Comparison of ENCODE assay signal across 1 cellular context in the genomic region with DNA sequence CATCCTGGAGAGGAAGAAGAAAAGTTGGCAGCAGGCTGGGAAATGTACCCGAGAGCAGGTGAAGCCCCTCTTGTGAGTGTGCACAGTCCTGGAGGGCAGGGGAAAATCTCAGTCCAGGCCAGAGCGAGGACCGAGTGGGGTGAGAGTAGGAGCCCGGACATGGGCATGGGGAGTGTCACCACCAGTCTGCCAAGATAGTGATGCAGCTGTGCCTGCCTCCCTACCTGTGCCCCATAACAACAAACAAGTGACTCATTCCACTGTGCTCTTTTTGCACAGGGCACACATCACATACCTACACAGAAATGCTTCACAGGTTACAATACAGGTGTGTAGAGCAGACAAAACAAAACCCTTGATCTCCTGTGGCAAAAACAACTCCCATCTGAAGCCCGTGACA.
TF ChIP-seq lines count a peak whose summit lies in the region.

No MANE protein-coding gene starts in this region.

TF ChIP-seq in H1, 55 proteins besides CTCF, POLR2A, EP300 and RAD21:
- TF ChIP-seq CTBP2 (IDR thresholded peaks at IDR 0.05; ENCODE audit: borderline replicate concordance, insufficient read depth, insufficient read length, low read length): no peak
- TF ChIP-seq FOSL1 (IDR thresholded peaks at IDR 0.05; ENCODE audit: insufficient read depth, low read depth, low read length): no peak
- TF ChIP-seq, protein P1, sequence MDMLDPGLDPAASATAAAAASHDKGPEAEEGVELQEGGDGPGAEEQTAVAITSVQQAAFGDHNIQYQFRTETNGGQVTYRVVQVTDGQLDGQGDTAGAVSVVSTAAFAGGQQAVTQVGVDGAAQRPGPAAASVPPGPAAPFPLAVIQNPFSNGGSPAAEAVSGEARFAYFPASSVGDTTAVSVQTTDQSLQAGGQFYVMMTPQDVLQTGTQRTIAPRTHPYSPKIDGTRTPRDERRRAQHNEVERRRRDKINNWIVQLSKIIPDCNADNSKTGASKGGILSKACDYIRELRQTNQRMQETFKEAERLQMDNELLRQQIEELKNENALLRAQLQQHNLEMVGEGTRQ (IDR thresholded peaks at IDR 0.05; ENCODE audit: low read length): no peak
- TF ChIP-seq KDM5A (IDR thresholded peaks at IDR 0.05; ENCODE audit: low read length): no peak
- TF ChIP-seq, protein P2, sequence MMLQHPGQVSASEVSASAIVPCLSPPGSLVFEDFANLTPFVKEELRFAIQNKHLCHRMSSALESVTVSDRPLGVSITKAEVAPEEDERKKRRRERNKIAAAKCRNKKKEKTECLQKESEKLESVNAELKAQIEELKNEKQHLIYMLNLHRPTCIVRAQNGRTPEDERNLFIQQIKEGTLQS (IDR thresholded peaks at IDR 0.05; ENCODE audit: insufficient read depth, low read depth, low read length): no peak
- no peak for TF ChIP-seq CBX5 (IDR thresholded peaks at IDR 0.05; ENCODE audit: low read depth, low read length)
- no peak for TF ChIP-seq CREB1 (IDR thresholded peaks at IDR 0.05)
- TF ChIP-seq YY1 (IDR thresholded peaks at IDR 0.05; ENCODE audit: low read depth, low read length): no peak
- TF ChIP-seq TAF1 (IDR thresholded peaks at IDR 0.05; ENCODE audit: low read depth, low read length): no peak
- TF ChIP-seq CHD1 (IDR thresholded peaks at IDR 0.05; ENCODE audit: low read depth, low read length): no peak
- TF ChIP-seq ZNF274 (IDR thresholded peaks at IDR 0.05; ENCODE audit: borderline replicate concordance, extremely low read depth, low read length): no peak
- TF ChIP-seq, protein P3, sequence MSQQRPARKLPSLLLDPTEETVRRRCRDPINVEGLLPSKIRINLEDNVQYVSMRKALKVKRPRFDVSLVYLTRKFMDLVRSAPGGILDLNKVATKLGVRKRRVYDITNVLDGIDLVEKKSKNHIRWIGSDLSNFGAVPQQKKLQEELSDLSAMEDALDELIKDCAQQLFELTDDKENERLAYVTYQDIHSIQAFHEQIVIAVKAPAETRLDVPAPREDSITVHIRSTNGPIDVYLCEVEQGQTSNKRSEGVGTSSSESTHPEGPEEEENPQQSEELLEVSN (IDR thresholded peaks at IDR 0.05): no peak
- no peak for TF ChIP-seq POU5F1 (IDR thresholded peaks at IDR 0.05; ENCODE audit: low read depth, low read length)
- TF ChIP-seq, protein P4, sequence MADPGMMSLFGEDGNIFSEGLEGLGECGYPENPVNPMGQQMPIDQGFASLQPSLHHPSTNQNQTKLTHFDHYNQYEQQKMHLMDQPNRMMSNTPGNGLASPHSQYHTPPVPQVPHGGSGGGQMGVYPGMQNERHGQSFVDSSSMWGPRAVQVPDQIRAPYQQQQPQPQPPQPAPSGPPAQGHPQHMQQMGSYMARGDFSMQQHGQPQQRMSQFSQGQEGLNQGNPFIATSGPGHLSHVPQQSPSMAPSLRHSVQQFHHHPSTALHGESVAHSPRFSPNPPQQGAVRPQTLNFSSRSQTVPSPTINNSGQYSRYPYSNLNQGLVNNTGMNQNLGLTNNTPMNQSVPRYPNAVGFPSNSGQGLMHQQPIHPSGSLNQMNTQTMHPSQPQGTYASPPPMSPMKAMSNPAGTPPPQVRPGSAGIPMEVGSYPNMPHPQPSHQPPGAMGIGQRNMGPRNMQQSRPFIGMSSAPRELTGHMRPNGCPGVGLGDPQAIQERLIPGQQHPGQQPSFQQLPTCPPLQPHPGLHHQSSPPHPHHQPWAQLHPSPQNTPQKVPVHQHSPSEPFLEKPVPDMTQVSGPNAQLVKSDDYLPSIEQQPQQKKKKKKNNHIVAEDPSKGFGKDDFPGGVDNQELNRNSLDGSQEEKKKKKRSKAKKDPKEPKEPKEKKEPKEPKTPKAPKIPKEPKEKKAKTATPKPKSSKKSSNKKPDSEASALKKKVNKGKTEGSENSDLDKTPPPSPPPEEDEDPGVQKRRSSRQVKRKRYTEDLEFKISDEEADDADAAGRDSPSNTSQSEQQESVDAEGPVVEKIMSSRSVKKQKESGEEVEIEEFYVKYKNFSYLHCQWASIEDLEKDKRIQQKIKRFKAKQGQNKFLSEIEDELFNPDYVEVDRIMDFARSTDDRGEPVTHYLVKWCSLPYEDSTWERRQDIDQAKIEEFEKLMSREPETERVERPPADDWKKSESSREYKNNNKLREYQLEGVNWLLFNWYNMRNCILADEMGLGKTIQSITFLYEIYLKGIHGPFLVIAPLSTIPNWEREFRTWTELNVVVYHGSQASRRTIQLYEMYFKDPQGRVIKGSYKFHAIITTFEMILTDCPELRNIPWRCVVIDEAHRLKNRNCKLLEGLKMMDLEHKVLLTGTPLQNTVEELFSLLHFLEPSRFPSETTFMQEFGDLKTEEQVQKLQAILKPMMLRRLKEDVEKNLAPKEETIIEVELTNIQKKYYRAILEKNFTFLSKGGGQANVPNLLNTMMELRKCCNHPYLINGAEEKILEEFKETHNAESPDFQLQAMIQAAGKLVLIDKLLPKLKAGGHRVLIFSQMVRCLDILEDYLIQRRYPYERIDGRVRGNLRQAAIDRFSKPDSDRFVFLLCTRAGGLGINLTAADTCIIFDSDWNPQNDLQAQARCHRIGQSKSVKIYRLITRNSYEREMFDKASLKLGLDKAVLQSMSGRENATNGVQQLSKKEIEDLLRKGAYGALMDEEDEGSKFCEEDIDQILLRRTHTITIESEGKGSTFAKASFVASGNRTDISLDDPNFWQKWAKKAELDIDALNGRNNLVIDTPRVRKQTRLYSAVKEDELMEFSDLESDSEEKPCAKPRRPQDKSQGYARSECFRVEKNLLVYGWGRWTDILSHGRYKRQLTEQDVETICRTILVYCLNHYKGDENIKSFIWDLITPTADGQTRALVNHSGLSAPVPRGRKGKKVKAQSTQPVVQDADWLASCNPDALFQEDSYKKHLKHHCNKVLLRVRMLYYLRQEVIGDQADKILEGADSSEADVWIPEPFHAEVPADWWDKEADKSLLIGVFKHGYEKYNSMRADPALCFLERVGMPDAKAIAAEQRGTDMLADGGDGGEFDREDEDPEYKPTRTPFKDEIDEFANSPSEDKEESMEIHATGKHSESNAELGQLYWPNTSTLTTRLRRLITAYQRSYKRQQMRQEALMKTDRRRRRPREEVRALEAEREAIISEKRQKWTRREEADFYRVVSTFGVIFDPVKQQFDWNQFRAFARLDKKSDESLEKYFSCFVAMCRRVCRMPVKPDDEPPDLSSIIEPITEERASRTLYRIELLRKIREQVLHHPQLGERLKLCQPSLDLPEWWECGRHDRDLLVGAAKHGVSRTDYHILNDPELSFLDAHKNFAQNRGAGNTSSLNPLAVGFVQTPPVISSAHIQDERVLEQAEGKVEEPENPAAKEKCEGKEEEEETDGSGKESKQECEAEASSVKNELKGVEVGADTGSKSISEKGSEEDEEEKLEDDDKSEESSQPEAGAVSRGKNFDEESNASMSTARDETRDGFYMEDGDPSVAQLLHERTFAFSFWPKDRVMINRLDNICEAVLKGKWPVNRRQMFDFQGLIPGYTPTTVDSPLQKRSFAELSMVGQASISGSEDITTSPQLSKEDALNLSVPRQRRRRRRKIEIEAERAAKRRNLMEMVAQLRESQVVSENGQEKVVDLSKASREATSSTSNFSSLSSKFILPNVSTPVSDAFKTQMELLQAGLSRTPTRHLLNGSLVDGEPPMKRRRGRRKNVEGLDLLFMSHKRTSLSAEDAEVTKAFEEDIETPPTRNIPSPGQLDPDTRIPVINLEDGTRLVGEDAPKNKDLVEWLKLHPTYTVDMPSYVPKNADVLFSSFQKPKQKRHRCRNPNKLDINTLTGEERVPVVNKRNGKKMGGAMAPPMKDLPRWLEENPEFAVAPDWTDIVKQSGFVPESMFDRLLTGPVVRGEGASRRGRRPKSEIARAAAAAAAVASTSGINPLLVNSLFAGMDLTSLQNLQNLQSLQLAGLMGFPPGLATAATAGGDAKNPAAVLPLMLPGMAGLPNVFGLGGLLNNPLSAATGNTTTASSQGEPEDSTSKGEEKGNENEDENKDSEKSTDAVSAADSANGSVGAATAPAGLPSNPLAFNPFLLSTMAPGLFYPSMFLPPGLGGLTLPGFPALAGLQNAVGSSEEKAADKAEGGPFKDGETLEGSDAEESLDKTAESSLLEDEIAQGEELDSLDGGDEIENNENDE (IDR thresholded peaks at IDR 0.05; ENCODE audit: insufficient replicate concordance, low read length): no peak
- no peak for TF ChIP-seq SP1 (IDR thresholded peaks at IDR 0.05; ENCODE audit: low read depth, low read length)
- no peak for TF ChIP-seq POLR2AphosphoS5 (IDR thresholded peaks at IDR 0.05; ENCODE audit: low read depth, low read length)
- TF ChIP-seq HDAC2 (IDR thresholded peaks at IDR 0.05; ENCODE audit: borderline replicate concordance in 1 of 2, low read depth in 2 of 2, low read length in 2 of 2): no peak
